8 cellular contexts compared by ENCODE assay signal in the genomic region with DNA sequence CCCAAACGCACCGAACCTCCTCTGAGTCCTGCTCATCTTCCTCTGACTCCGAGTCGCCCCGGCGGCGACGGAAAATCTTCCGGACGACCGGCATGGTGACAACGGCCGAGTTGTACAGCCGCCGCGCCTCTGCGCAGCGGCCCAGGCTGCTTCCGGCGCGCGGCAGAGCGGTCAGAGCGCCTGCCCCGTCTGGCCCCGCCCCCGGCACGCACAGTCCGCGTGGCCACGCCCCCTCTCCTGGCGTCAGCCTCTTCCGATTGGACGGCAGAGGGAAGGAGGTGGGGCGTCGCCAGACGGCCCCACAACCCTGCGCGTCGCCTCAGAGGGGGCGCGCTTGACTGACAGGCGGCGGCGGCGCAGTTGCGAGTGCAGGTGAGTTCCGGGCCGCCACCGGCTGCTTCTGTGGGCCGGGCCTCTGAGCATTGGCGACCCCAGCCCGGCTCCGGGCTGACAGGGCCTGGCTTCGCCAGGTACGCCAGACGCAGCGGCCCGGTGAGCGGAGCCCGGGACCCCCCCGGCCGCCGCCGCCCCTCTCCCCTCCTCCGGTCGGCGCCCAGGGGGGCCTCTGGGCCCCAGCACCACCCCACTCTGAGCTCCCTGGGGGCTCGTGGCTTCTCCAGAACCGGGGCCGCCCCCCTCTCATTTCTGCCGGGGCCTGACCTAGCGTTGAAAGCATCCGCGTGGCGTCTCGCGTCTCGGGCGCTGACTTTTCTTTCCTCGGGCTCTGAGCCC. TPM values are rescaled to one million over a fixed set of nuclear protein-coding genes. Genes with fewer than 3 reads are reported as not detected.
DNase-seq lines count a peak whose midpoint lies in the region; ATAC-seq, FAIRE-seq and TF ChIP-seq lines count a peak whose summit lies in the region.

Gene C9orf78 (minus strand): TSS at position 148 of the 732 bp plus-strand sequence. CDS start 54 bp downstream, at position 94.
Gene USP20 (plus strand): TSS at position 331 of the 732 bp plus-strand sequence. CDS start 17,098 bp downstream, outside the sequence.

- in situ Hi-C loops in GM18951 (cut with MboI; ENCODE audit: low sequenced_read_pairs, unreplicated experiment), result no loop called here

- H3F3A ChIP-seq in smooth muscle cell (ENCODE audit: low read depth), result peaks cover 16% of the 10 kb centered on the region

- H3K9me3 ChIP-seq in AG04450 (ENCODE audit: control insufficient read depth, insufficient read depth, low read length) (no peaks in the 10 kb centered on the region; the same call in 1 of the 2 replicates), smooth muscle cell (replicated peaks; ENCODE audit: low read depth) (no peaks in the 10 kb centered on the region)

- H3K9ac ChIP-seq in smooth muscle cell (ENCODE audit: low read depth), result peak within 1 kb of the TSS; percentile 97

- DNase-seq in AG04450 (ENCODE audit: low read depth, low spot score) (peak; percentile 78), NCI-H226 (peak; percentile 87), WTC11 (ENCODE audit: low spot score) (peak; percentile 97), bronchial epithelial cell (ENCODE audit: low read depth) (peak; percentile 84), iPS-NIHi7 (ENCODE audit: extremely low spot score) (peak; percentile 100), smooth muscle cell (lab: John Stamatoyannopoulos, UW; ENCODE audit: unreplicated experiment) (peak; percentile 84)

- H3K4me2 ChIP-seq in smooth muscle cell, result peak within 1 kb of the TSS; percentile 93

- no peak for FAIRE-seq in bronchial epithelial cell (lab: Jason Lieb, UNC)

- peak; percentile 94 for TF ChIP-seq POLR2A in GM18951 (IDR thresholded peaks at IDR 0.05; ENCODE audit: extremely low read depth, insufficient read depth, insufficient read length)

- 1% methylated on average over 63 of the region's 81 CpGs for WGBS in smooth muscle cell (ENCODE audit: low lambda C conversion rate)

- H3K27me3 ChIP-seq in AG04450 (ENCODE audit: control insufficient read depth, insufficient read depth, low read length) (no peaks in the 10 kb centered on the region), bronchial epithelial cell (ENCODE audit: control insufficient read depth, insufficient read depth, low read length) (no peaks in the 10 kb centered on the region), smooth muscle cell (ENCODE audit: low read depth) (no peaks in the 10 kb centered on the region)

- H3K79me2 ChIP-seq in smooth muscle cell (ENCODE audit: low read depth), result peaks cover 37% of the 10 kb centered on the region

- H4K20me1 ChIP-seq in smooth muscle cell (ENCODE audit: low read depth), result peaks cover 20% of the 10 kb centered on the region

- ATAC-seq in HG03175 (IDR thresholded peaks at IDR 0.05; ENCODE audit: unreplicated experiment) (peak; percentile 94), WTC11 (peak; percentile 96)

- H3K27me3 Mint-ChIP-seq in WTC11 (ENCODE audit: low read depth), result no peaks in the 10 kb centered on the region

- no peak for TF ChIP-seq CTCF in AG04450 (IDR thresholded peaks at IDR 0.05; ENCODE audit: low read depth, low read length)
- TF ChIP-seq CTCF in WTC11 (IDR thresholded peaks at IDR 0.05), result no peak
- TF ChIP-seq CTCF in bronchial epithelial cell (IDR thresholded peaks at IDR 0.05; ENCODE audit: insufficient read depth, low read length, severe bottlenecking), result no peak
- no peak for TF ChIP-seq CTCF in smooth muscle cell (IDR thresholded peaks at IDR 0.05; ENCODE audit: borderline replicate concordance, insufficient read depth, poor library complexity, severe bottlenecking)

- peaks cover 56% of the 10 kb centered on the region for H3K4me1 Mint-ChIP-seq in WTC11

- peak within 1 kb of the TSS; percentile 99 for H3K4me3 Mint-ChIP-seq in WTC11

- peak within 1 kb of the TSS; percentile 98 for H3K27ac Mint-ChIP-seq in WTC11

- CTCF ChIA-PET in AG04450 (lab: Charles Lee), result interaction anchor here (0.5 kb wide), 1 partner anchor 37 kb away, joined by 3 read pairs; no protein-coding TSS in a partner anchor
- CTCF ChIA-PET in WTC11 (lab: Charles Lee), result interaction anchor here (0.6 kb wide), 1 partner anchor 27 kb away, joined by 3 read pairs; no protein-coding TSS in a partner anchor

- H3K36me3 ChIP-seq in bronchial epithelial cell (ENCODE audit: control insufficient read depth, insufficient read depth, low read length) (peaks cover 13% of the 10 kb centered on the region), smooth muscle cell (ENCODE audit: low read depth) (peaks cover 9% of the 10 kb centered on the region)

- no peaks in the 10 kb centered on the region for H3K9me3 Mint-ChIP-seq in WTC11

- H3K27ac ChIP-seq in AG04450 (ENCODE audit: low read depth, low read length) (peak within 1 kb of the TSS; percentile 52), smooth muscle cell (ENCODE audit: low read depth) (peak within 1 kb of the TSS; percentile 75)

- H3K36me3 Mint-ChIP-seq in WTC11, result peaks cover 20% of the 10 kb centered on the region

- POLR2A ChIA-PET in AG04450 (lab: Yijun Ruan, JAX), result interaction anchor here (0.8 to 1.3 kb wide), 2 partner anchors 219 to 238 kb away, joined by 3 read pairs; no protein-coding TSS in a partner anchor
- POLR2A ChIA-PET in WTC11 (lab: Charles Lee), result interaction anchor here (0.6 to 1.5 kb wide), 2 partner anchors 12 to 218 kb away, joined by 3 to 4 read pairs; partner anchors contain the start of genes GPR107 and TOR1A

- peak within 1 kb of the TSS; percentile 90 for H2AFZ ChIP-seq in smooth muscle cell (ENCODE audit: low read depth)

- peak within 1 kb of the TSS; percentile 99 for H3K4me3 ChIP-seq in AG04450 (ENCODE audit: low read depth, low read length)
- peak within 1 kb of the TSS; percentile 93 for H3K4me3 ChIP-seq in bronchial epithelial cell (ENCODE audit: low read depth, low read length)
- H3K4me3 ChIP-seq in smooth muscle cell, result peak within 1 kb of the TSS; percentile 75

- H3K4me1 ChIP-seq in smooth muscle cell (ENCODE audit: low read depth), result peaks cover 12% of the 10 kb centered on the region

TF ChIP-seq in WTC11, 78 proteins besides CTCF, POLR2A, EP300 and RAD21 (continues in another document):
- TF ChIP-seq FOXP1 (CRISPR knock-in tag; IDR thresholded peaks at IDR 0.05; ENCODE audit: borderline replicate concordance) (no peak), ZNF138 (CRISPR knock-in tag; conservative IDR thresholded peaks at IDR 0.05) (no peak), ETV6 (CRISPR knock-in tag; IDR thresholded peaks at IDR 0.05) (no peak), NFYB (CRISPR knock-in tag; conservative IDR thresholded peaks at IDR 0.05; ENCODE audit: low read depth) (peak; percentile 74), HMGXB4 (CRISPR knock-in tag; IDR thresholded peaks at IDR 0.05) (peak; percentile 76; the same call in 1 of the 2 replicates), FOXK1 (CRISPR knock-in tag; IDR thresholded peaks at IDR 0.05) (peak; percentile 67), SP1 (CRISPR knock-in tag; conservative IDR thresholded peaks at IDR 0.05) (peak; percentile 94), SOX15 (CRISPR knock-in tag; IDR thresholded peaks at IDR 0.05) (no peak), CREM (CRISPR knock-in tag; IDR thresholded peaks at IDR 0.05) (peak; percentile 93), TEAD1 (CRISPR knock-in tag; IDR thresholded peaks at IDR 0.05) (0 out of 2 replicates have a peak, but pooled peaks have one; percentile 38)
- TF ChIP-seq, protein P1, sequence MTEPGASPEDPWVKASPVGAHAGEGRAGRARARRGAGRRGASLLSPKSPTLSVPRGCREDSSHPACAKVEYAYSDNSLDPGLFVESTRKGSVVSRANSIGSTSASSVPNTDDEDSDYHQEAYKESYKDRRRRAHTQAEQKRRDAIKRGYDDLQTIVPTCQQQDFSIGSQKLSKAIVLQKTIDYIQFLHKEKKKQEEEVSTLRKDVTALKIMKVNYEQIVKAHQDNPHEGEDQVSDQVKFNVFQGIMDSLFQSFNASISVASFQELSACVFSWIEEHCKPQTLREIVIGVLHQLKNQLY (CRISPR knock-in tag; IDR thresholded peaks at IDR 0.05), result 0 out of 2 replicates have a peak, but pooled peaks have one; percentile 18
- TF ChIP-seq, protein P2, sequence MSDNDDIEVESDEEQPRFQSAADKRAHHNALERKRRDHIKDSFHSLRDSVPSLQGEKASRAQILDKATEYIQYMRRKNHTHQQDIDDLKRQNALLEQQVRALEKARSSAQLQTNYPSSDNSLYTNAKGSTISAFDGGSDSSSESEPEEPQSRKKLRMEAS (CRISPR knock-in tag; IDR thresholded peaks at IDR 0.05), result peak; percentile 50; the same call in 1 of the 2 replicates

RNA-seq across cellular contexts. Expression of gene C9orf78, which starts in this region (rescaled TPM):
- polyA plus RNA-seq in AG04450 (2011; rRNA removed), result 51.4 and 66.8 TPM in 2 replicates
- 10.9 and 13.4 TPM in 2 replicates for polyA minus RNA-seq in AG04450 (2011; rRNA and poly(A)+ RNA removed)
- 34.1 to 36.8 TPM (median 36.4 TPM) in 3 replicates for total RNA-seq in WTC11 (2021)
- total RNA-seq in bronchial epithelial cell, result 55.8 and 65.8 TPM in 2 replicates
- 38.0 and 42.3 TPM in 2 replicates for total RNA-seq in smooth muscle cell
- 53.8 and 78.0 TPM in 2 replicates for polyA plus RNA-seq in smooth muscle cell

RNA-seq across cellular contexts. Expression of gene USP20, which starts in this region (rescaled TPM):
- polyA plus RNA-seq in AG04450 (2011; rRNA removed) (10.3 and 13.2 TPM in 2 replicates), smooth muscle cell (29.7 and 35.7 TPM in 2 replicates)
- 16.6 and 22.9 TPM in 2 replicates for polyA minus RNA-seq in AG04450 (2011; rRNA and poly(A)+ RNA removed)
- total RNA-seq in WTC11 (2021) (23.7 to 29.3 TPM (median 24.0 TPM) in 3 replicates), bronchial epithelial cell (5.5 and 6.7 TPM in 2 replicates), smooth muscle cell (14.6 and 22.3 TPM in 2 replicates)

Comparison
In these comparisons a context has a peak if more than half of its experiments do, and no peak if none do; other contexts are left out.
1. Peak in every context shown above with its lines: DNase-seq, ATAC-seq, H3K4me3 ChIP-seq and H3K27ac ChIP-seq.